In the genomic region with DNA sequence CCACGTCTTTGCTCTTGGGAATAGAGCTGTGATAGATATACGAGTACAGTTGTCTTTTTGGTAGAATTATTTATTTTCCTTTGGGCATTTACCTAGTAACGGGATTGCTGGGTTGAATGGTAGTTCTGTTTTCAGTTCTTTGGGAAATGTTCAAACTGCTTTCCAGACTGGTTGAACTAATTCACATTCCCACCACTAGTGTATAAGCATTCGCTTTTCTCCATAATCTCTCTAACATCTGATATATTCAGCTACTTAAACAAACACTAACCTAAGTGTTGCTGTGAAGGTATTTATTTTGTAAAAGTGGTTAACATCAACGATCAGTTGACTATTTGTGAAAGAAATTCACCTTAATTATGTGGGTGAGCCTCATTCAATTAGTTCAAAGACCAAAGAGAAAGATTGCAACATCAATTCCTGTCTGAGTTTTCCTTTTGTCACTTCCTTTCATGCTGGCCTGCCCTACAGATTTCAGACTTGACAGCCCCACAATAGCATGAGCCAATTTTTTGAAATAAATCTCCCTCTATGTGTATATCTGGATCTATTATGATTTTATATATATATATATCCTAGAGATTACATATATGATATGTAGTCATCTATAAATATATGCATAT, we compare ENCODE assay signal across 17 cellular contexts. TPM values are rescaled to one million over a fixed set of nuclear protein-coding genes. Genes with fewer than 3 reads are reported as not detected.
A peak's percentile ranks its signal among the peaks of the same experiment; 100 is the strongest.
DNase-seq lines count a peak whose midpoint lies in the region; ATAC-seq, FAIRE-seq and TF ChIP-seq lines count a peak whose summit lies in the region.
"Had no signal": no experiment of that assay in that cellular context is flagged by ENCODE, and none has a peak within 500 bp of the region (broad histone marks: within the 10 kb centered on the region; RNA-seq: fewer than 3 reads in every experiment).

No MANE protein-coding gene starts in this region.

- H3K27ac Mint-ChIP-seq in MCF 10A (ENCODE audit: low read depth, unreplicated experiment) = no peak overlapping the region
- H3K27ac Mint-ChIP-seq in type B pancreatic cell = no peak overlapping the region
- no peak overlapping the region for H3K27ac Mint-ChIP-seq in activated CD4-positive, alpha-beta memory T cell treated with anti-CD3 and anti-CD28 coated beads for 36 hours
- H3K27ac Mint-ChIP-seq: activated T-helper 2 cell treated with anti-CD3 and anti-CD28 coated beads, Interferon-gamma antibody, Interleukin-2, Interleukin-4, amounts not matched to agents 10 μg/mL and 5 μg/mL and 100 μg/mL, durations not matched to agents 14 hours and 24 hours and 36 hours had no signal

- H3K4me3 ChIP-seq in breast epithelium = no peak overlapping the region
- H3K4me3 ChIP-seq in endothelial cell of umbilical vein (replicated peaks in 1 of 3; ENCODE audit: insufficient read depth in 1 of 3, low read depth in 1 of 3, low read length in 3 of 3) = no peak overlapping the region
- H3K4me3 ChIP-seq: left ventricle myocardium inferior, right atrium auricular region, thoracic aorta had no signal

- H3K4me1 Mint-ChIP-seq in MCF 10A (ENCODE audit: insufficient read depth, unreplicated experiment) (peaks cover 15% of the 10 kb centered on the region), type B pancreatic cell (ENCODE audit: unreplicated experiment) (peaks cover 5% of the 10 kb centered on the region)
- H3K4me1 Mint-ChIP-seq in activated CD4-positive, alpha-beta memory T cell treated with anti-CD3 and anti-CD28 coated beads for 36 hours (ENCODE audit: low read depth) = peaks cover 17% of the 10 kb centered on the region

- TF ChIP-seq CTCF in MCF 10A (IDR thresholded peaks at IDR 0.05; ENCODE audit: unreplicated experiment) (no peak), breast epithelium (IDR thresholded peaks at IDR 0.05) (no peak), endothelial cell of umbilical vein (IDR thresholded peaks at IDR 0.05; ENCODE audit: extremely low read depth in 1 of 2, insufficient read depth in 1 of 2, low read depth in 1 of 2, low read length in 2 of 2) (no peak), type B pancreatic cell (conservative IDR thresholded peaks at IDR 0.05) (peak; percentile 52)

- no peaks in the 10 kb centered on the region for H3K9me1 ChIP-seq in endothelial cell of umbilical vein (replicated peaks; ENCODE audit: control insufficient read depth, extremely low read depth, insufficient read depth, low read length)

- dilution Hi-C loops in endothelial cell of umbilical vein (cut with MboI; ENCODE audit: extremely low pct_ligation_motif_present, low sequenced_read_pairs) = no loop called here

- DNase-seq in MCF 10A (ENCODE audit: unreplicated experiment) (peak; percentile 30), breast epithelium (ENCODE audit: low spot score in 2 of 2) (no peak), SKM-1 (lab: John Stamatoyannopoulos, UW; ENCODE audit: unreplicated experiment) (peak; percentile 30), endothelial cell of umbilical vein (ENCODE audit: low read depth, low spot score) (peak; percentile 32), type B pancreatic cell (ENCODE audit: extremely low spot score, unreplicated experiment) (no peak), NAMALWA (ENCODE audit: low spot score) (no peak)
- no peak for DNase-seq in activated CD4-positive, alpha-beta memory T cell treated with anti-CD3 and anti-CD28 coated beads for 36 hours
- DNase-seq: aorta, Caco-2, cortex of kidney, GDM1, left ventricle myocardium inferior, NCI-H510A treated with DMSO at 0.1 percent for 48 hours had no signal

- H3K36me3 Mint-ChIP-seq in MCF 10A (ENCODE audit: insufficient read depth, unreplicated experiment) (no peaks in the 10 kb centered on the region), type B pancreatic cell (no peaks in the 10 kb centered on the region)
- no peaks in the 10 kb centered on the region for H3K36me3 Mint-ChIP-seq in activated CD4-positive, alpha-beta memory T cell treated with anti-CD3 and anti-CD28 coated beads for 36 hours

- no peak overlapping the region for H3K27ac ChIP-seq in breast epithelium
- H3K27ac ChIP-seq in endothelial cell of umbilical vein (ENCODE audit: insufficient read depth, low read depth, low read length) = no peak overlapping the region
- H3K27ac ChIP-seq: left ventricle myocardium inferior, right atrium auricular region, thoracic aorta had no signal

- H3K9me3 Mint-ChIP-seq in MCF 10A (ENCODE audit: unreplicated experiment) = no peaks in the 10 kb centered on the region
- H3K9me3 Mint-ChIP-seq in type B pancreatic cell = no peaks in the 10 kb centered on the region
- no peaks in the 10 kb centered on the region for H3K9me3 Mint-ChIP-seq in activated CD4-positive, alpha-beta memory T cell treated with anti-CD3 and anti-CD28 coated beads for 36 hours
- H3K9me3 Mint-ChIP-seq: activated T-helper 2 cell treated with anti-CD3 and anti-CD28 coated beads, Interferon-gamma antibody, Interleukin-2, Interleukin-4, amounts not matched to agents 10 μg/mL and 5 μg/mL and 100 μg/mL, durations not matched to agents 14 hours and 24 hours and 36 hours had no signal

- no peaks in the 10 kb centered on the region for H3K27me3 ChIP-seq in breast epithelium
- no peaks in the 10 kb centered on the region for H3K27me3 ChIP-seq in endothelial cell of umbilical vein (ENCODE audit: control insufficient read depth in 2 of 2, insufficient read depth in 2 of 2, low read length in 2 of 2)
- H3K27me3 ChIP-seq: right atrium auricular region had no signal

- no TSS peak for BruUV-seq in MCF 10A (replicated peaks; lab: Mats Ljungman, UMichigan)
- no TSS peak for BruUV-seq in endothelial cell of umbilical vein (replicated peaks; lab: Mats Ljungman, UMichigan)

- no peak for ATAC-seq in GM18498 (IDR thresholded peaks at IDR 0.05; ENCODE audit: unreplicated experiment)

- H3K4me3 Mint-ChIP-seq in MCF 10A (ENCODE audit: unreplicated experiment) = no peak overlapping the region
- H3K4me3 Mint-ChIP-seq in type B pancreatic cell = no peak overlapping the region
- H3K4me3 Mint-ChIP-seq in activated CD4-positive, alpha-beta memory T cell treated with anti-CD3 and anti-CD28 coated beads for 36 hours = no peak overlapping the region

- no peak for FAIRE-seq in endothelial cell of umbilical vein (lab: Jason Lieb, UNC)

- H4K20me1 ChIP-seq in endothelial cell of umbilical vein (replicated peaks; ENCODE audit: control insufficient read depth, extremely low read depth, insufficient read depth, low read length) = no peaks in the 10 kb centered on the region

- H2AFZ ChIP-seq in endothelial cell of umbilical vein (ENCODE audit: low read depth, low read length) = no peak overlapping the region

- POLR2A ChIA-PET in MCF 10A (lab: Yijun Ruan, JAX) = interaction anchor here (0.7 to 2.7 kb wide), 4 partner anchors 25 to 43 kb away, joined by 4 to 16 read pairs (median 6); partner anchors contain the start of gene DUSP10
- POLR2A ChIA-PET in endothelial cell of umbilical vein (lab: Charles Lee) = no interaction called here
- POLR2A ChIA-PET in activated CD4-positive, alpha-beta memory T cell treated with anti-CD3 and anti-CD28 coated beads for 36 hours (lab: Charles Lee) = no interaction called here

- no peaks in the 10 kb centered on the region for H3K36me3 ChIP-seq in breast epithelium
- H3K36me3 ChIP-seq in endothelial cell of umbilical vein (ENCODE audit: control insufficient read depth in 2 of 2, extremely low read depth in 1 of 2, insufficient read depth in 2 of 2, low read length in 2 of 2) = no peaks in the 10 kb centered on the region
- H3K36me3 ChIP-seq: left ventricle myocardium inferior, right atrium auricular region, thoracic aorta had no signal

- intact Hi-C loops in MCF 10A (cut with micrococcal nuclease) (no loop called here), breast epithelium (cut with DNase I; ENCODE audit: low total_unique reads) (no loop called here), endothelial cell of umbilical vein (cut with micrococcal nuclease) (no loop called here)
- intact Hi-C loops in activated CD4-positive, alpha-beta memory T cell treated with anti-CD3 and anti-CD28 coated beads for 36 hours (cut with micrococcal nuclease) = no loop called here

- no peak overlapping the region for H3K4me2 ChIP-seq in endothelial cell of umbilical vein (ENCODE audit: insufficient read depth, low read length)

- no peaks in the 10 kb centered on the region for H3K9me3 ChIP-seq in breast epithelium
- no peaks in the 10 kb centered on the region for H3K9me3 ChIP-seq in endothelial cell of umbilical vein (replicated peaks; ENCODE audit: control insufficient read depth, insufficient read depth, low read length)
- H3K9me3 ChIP-seq: Caco-2, left ventricle myocardium inferior, right atrium auricular region, thoracic aorta had no signal

- H3K27me3 Mint-ChIP-seq in MCF 10A (ENCODE audit: insufficient read depth, unreplicated experiment) = no peaks in the 10 kb centered on the region
- H3K27me3 Mint-ChIP-seq in type B pancreatic cell = no peaks in the 10 kb centered on the region
- no peaks in the 10 kb centered on the region for H3K27me3 Mint-ChIP-seq in activated CD4-positive, alpha-beta memory T cell treated with anti-CD3 and anti-CD28 coated beads for 36 hours

- CTCF ChIA-PET in MCF 10A (lab: Yijun Ruan, JAX) (interaction anchor here (0.5 to 2.5 kb wide), 6 partner anchors 16 to 1377 kb away, joined by 3 to 7 read pairs (median 3); no protein-coding TSS in a partner anchor), endothelial cell of umbilical vein (lab: Charles Lee) (no interaction called here)
- CTCF ChIA-PET in activated CD4-positive, alpha-beta memory T cell treated with anti-CD3 and anti-CD28 coated beads for 36 hours (lab: Charles Lee) = no interaction called here

- TF ChIP-seq POLR2A in breast epithelium (IDR thresholded peaks at IDR 0.05) (no peak), endothelial cell of umbilical vein (IDR thresholded peaks at IDR 0.05; ENCODE audit: low read depth, low read length) (no peak)

- no peaks in the 10 kb centered on the region for H3K79me2 ChIP-seq in endothelial cell of umbilical vein (ENCODE audit: control insufficient read depth, insufficient read depth, low read length)

- H3K4me1 ChIP-seq in breast epithelium (no peaks in the 10 kb centered on the region), endothelial cell of umbilical vein (ENCODE audit: control insufficient read depth, extremely low read depth, insufficient read depth, low read length) (peaks cover 17% of the 10 kb centered on the region)
- H3K4me1 ChIP-seq: Caco-2, left ventricle myocardium inferior, right atrium auricular region had no signal

- no peak overlapping the region for H3K9ac ChIP-seq in endothelial cell of umbilical vein (replicated peaks; ENCODE audit: extremely low read depth, insufficient read depth, low read length)

RNA-seq across cellular contexts. Expression of gene DUSP10, which starts 26.7 kb away (rescaled TPM):
- 15.9 and 22.0 TPM in 2 replicates for total RNA-seq in MCF 10A (2022)
- 10 to 100 TPM; 15.5 to 33.2 (median 28.2) TPM for total RNA-seq in breast epithelium
- 1.6 and 1.9 TPM in 2 replicates for total RNA-seq in endothelial cell of umbilical vein
- 1.1 and 1.6 TPM in 2 replicates for polyA plus RNA-seq in endothelial cell of umbilical vein
- polyA plus RNA-seq in endothelial cell of umbilical vein (2011; cell fraction: cytosol; rRNA removed) = 1.4 and 1.5 TPM in 2 replicates
- 4.2 and 4.4 TPM in 2 replicates for polyA plus RNA-seq in endothelial cell of umbilical vein (2011; cell fraction: nucleus; rRNA removed)
- polyA plus RNA-seq in endothelial cell of umbilical vein (2012) = 0.64 and 0.82 TPM in 2 replicates
- 1.9 and 3.4 TPM in 2 replicates for polyA minus RNA-seq in endothelial cell of umbilical vein
- polyA minus RNA-seq in endothelial cell of umbilical vein (2011; cell fraction: cytosol; rRNA and poly(A)+ RNA removed) = 3.2 TPM
- 8.3 and 8.6 TPM in 2 replicates for polyA minus RNA-seq in endothelial cell of umbilical vein (2011; cell fraction: nucleus; rRNA and poly(A)+ RNA removed)
- 19.6 and 29.4 TPM in 2 replicates for total RNA-seq in type B pancreatic cell (ENCODE audit: low replicate concordance)
- total RNA-seq in activated CD4-positive, alpha-beta memory T cell treated with anti-CD3 and anti-CD28 coated beads for 36 hours = 1 to 10 TPM; 8.8 to 8.9 TPM

Comparison
In these comparisons a context has a peak if more than half of its experiments do, and no peak if none do; other contexts are left out.
1. DNase-seq: peak in MCF 10A (single experiment), SKM-1 (single experiment) and endothelial cell of umbilical vein (single experiment); none in breast epithelium (0 of 2), type B pancreatic cell (single experiment), activated CD4-positive, alpha-beta memory T cell treated with anti-CD3 and anti-CD28 coated beads for 36 hours (single experiment) and NAMALWA (single experiment).